8 cellular contexts compared by ENCODE assay signal in the genomic region with DNA sequence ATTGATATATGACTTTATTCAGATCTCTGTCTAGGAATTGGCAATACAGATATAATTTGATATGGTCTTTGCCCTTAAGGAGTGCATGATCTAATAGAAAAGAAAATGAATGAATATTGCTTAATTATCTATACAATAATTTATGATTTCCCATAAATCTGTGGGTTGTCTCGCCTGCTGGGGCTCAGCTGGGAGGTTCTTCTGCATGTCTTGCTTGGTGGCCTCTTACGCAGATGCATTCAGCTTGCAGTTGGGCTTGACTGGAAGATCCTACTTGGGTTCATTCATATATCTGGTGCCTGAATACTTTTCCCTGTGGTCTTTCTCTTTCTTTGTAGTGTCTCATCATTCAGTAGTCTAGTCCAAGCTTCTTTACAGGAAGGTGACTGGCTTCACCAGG.
"Had no signal": no experiment of that assay in that cellular context is flagged by ENCODE, and none has a peak within 500 bp of the region (broad histone marks: within the 10 kb centered on the region; RNA-seq: fewer than 3 reads in every experiment).

No MANE protein-coding gene starts in this region.

- H3K36me3 Mint-ChIP-seq: IgD-negative memory B cell had no signal

- H3K9ac ChIP-seq: KMS-11 had no signal

- H3K9me3 Mint-ChIP-seq: IgD-negative memory B cell had no signal

- H3K4me3 Mint-ChIP-seq: IgD-negative memory B cell had no signal

- H3K27ac Mint-ChIP-seq: IgD-negative memory B cell had no signal

- H3K4me1 Mint-ChIP-seq: IgD-negative memory B cell had no signal

- DNase-seq: IMR-90, KBM-7, KG1 had no signal

- H3K27ac ChIP-seq: HL-60, KMS-11 had no signal

- ATAC-seq: K562 had no signal

- H3K4me2 ChIP-seq: KMS-11 had no signal

- H3K4me3 ChIP-seq: K562 had no signal

- FAIRE-seq: HTR-8/SVneo, K562 had no signal
